ENCODE assay signal across 26 cellular contexts in the genomic region with DNA sequence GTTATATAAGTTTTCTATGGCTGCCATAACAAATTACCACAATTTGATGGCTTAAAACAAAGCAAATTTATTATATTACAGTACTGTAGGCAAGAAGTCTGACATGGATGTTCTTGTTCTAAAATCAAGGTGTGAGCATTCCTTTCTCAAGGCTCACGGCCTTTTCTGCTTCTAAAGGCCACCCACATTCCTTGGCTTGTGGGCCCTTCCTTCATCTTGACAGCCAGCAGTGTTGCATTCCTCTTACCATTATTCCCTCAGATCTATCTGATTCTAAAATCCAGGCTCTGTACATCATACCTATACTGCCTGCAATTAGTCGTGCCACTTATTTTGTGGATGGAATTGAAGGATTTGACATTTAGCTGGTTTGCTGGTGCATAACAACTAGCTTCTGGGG.
"Had no signal": no experiment of that assay in that cellular context is flagged by ENCODE, and none has a peak within 500 bp of the region (broad histone marks: within the 10 kb centered on the region; RNA-seq: fewer than 3 reads in every experiment).

No MANE protein-coding gene starts in this region.

- H3K27ac ChIP-seq: left ventricle myocardium inferior, neural progenitor cell, neutrophil, ovary, right atrium auricular region, spleen, suprapubic skin, thoracic aorta, tibial artery, upper lobe of left lung, vagina had no signal

- H3K27ac Mint-ChIP-seq: naive B cell; natural killer cell; nephron progenitor cell; neural progenitor cell; progenitor cell of endocrine pancreas; stimulated activated effector memory CD8-positive, alpha-beta T cell treated with anti-CD3 and anti-CD28 coated beads, Interleukin-12 subunit alpha, Interleukin-12 subunit beta, amount 100 ng/mL, for 72 hours; stimulated activated naive CD8-positive, alpha-beta T cell treated with anti-CD3 and anti-CD28 coated beads, Interleukin-15, Interleukin-2, amounts not matched to agents 100 ng/mL and 50 ng/mL, for 24 hours had no signal

- H2AFZ ChIP-seq: neural progenitor cell had no signal

- H3K4me1 ChIP-seq: left ventricle myocardium inferior, right atrium auricular region, spleen, tibial artery, upper lobe of left lung, vagina had no signal

- ATAC-seq: natural killer cell; sciatic nerve; stimulated activated effector memory CD8-positive, alpha-beta T cell treated with anti-CD3 and anti-CD28 coated beads, Interleukin-12 subunit alpha, Interleukin-12 subunit beta, amount 100 ng/mL, for 72 hours had no signal

- H3K27me3 ChIP-seq: neural progenitor cell, ovary, right atrium auricular region, spleen, suprapubic skin, tibial artery, upper lobe of left lung, vagina had no signal

- H3K4me3 ChIP-seq: left ventricle myocardium inferior, lung, neural progenitor cell, ovary, right atrium auricular region, skin epidermis, spleen, suprapubic skin, thoracic aorta, tibial artery, upper lobe of left lung, vagina had no signal

- H3K9ac ChIP-seq: neural progenitor cell had no signal

- H3K27me3 Mint-ChIP-seq: progenitor cell of endocrine pancreas had no signal

- H3K9me3 Mint-ChIP-seq: naive B cell; natural killer cell; nephron progenitor cell; neural progenitor cell; stimulated activated effector memory CD8-positive, alpha-beta T cell treated with anti-CD3 and anti-CD28 coated beads, Interleukin-12 subunit alpha, Interleukin-12 subunit beta, amount 100 ng/mL, for 72 hours; stimulated activated naive CD8-positive, alpha-beta T cell treated with anti-CD3 and anti-CD28 coated beads, Interleukin-15, Interleukin-2, amounts not matched to agents 100 ng/mL and 50 ng/mL, for 24 hours had no signal

- H3K4me3 Mint-ChIP-seq: mesothelial cell of epicardium; naive B cell; natural killer cell; nephron progenitor cell; neural progenitor cell; stimulated activated effector memory CD8-positive, alpha-beta T cell treated with anti-CD3 and anti-CD28 coated beads, Interleukin-12 subunit alpha, Interleukin-12 subunit beta, amount 100 ng/mL, for 72 hours; stimulated activated naive CD8-positive, alpha-beta T cell treated with anti-CD3 and anti-CD28 coated beads, Interleukin-15, Interleukin-2, amounts not matched to agents 100 ng/mL and 50 ng/mL, for 24 hours had no signal

- H3K36me3 Mint-ChIP-seq: mesothelial cell of epicardium; naive B cell; natural killer cell; neural progenitor cell; stimulated activated effector memory CD8-positive, alpha-beta T cell treated with anti-CD3 and anti-CD28 coated beads, Interleukin-12 subunit alpha, Interleukin-12 subunit beta, amount 100 ng/mL, for 72 hours had no signal

- H3K4me1 Mint-ChIP-seq: naive B cell; natural killer cell; neural progenitor cell; stimulated activated effector memory CD8-positive, alpha-beta T cell treated with anti-CD3 and anti-CD28 coated beads, Interleukin-12 subunit alpha, Interleukin-12 subunit beta, amount 100 ng/mL, for 72 hours had no signal

- H3K36me3 ChIP-seq: left ventricle myocardium inferior, neural progenitor cell, neutrophil, ovary, right atrium auricular region, spleen, suprapubic skin, thoracic aorta, tibial artery, upper lobe of left lung, vagina had no signal

- DNase-seq: islet precursor cell; left ventricle myocardium inferior; mesendoderm; naive B cell; natural killer cell; nephron progenitor cell; occipital lobe; ovary; spleen; stimulated activated CD4-positive, alpha-beta T cell treated with anti-CD3 and anti-CD28 coated beads, Interleukin-4, amount 100 ng/mL, for 24 hours; stimulated activated naive CD4-positive, alpha-beta T cell; tibial artery; upper lobe of left lung had no signal

- H3K4me2 ChIP-seq: neural progenitor cell had no signal

- H3K9me3 ChIP-seq: left ventricle myocardium inferior, neutrophil, ovary, right atrium auricular region, suprapubic skin, thoracic aorta, tibial artery, upper lobe of left lung, vagina had no signal
